Comparison of ENCODE assay signal across 16 cellular contexts in genomic region chr10:132616995-132617780, GRCh38.
DNase-seq lines count a peak whose midpoint lies in the region; ATAC-seq and TF ChIP-seq lines count a peak whose summit lies in the region.
"Had no signal": no experiment of that assay in that cellular context is flagged by ENCODE, and none has a peak within 500 bp of the region (broad histone marks: within the 10 kb centered on the region; RNA-seq: fewer than 3 reads in every experiment).

No MANE protein-coding gene starts in this region.

- H3K27me3 ChIP-seq in cardiac muscle cell (no peaks in the 10 kb centered on the region), suprapubic skin (no peaks in the 10 kb centered on the region)
- H3K27me3 ChIP-seq: SJCRH30 had no signal

- 91% methylated on average over 18 of the region's 20 CpGs for WGBS in suprapubic skin

- H3K36me3 ChIP-seq in cardiac muscle cell = no peaks in the 10 kb centered on the region
- no peaks in the 10 kb centered on the region for H3K36me3 ChIP-seq in mucosa of descending colon (ENCODE audit: low read depth)
- no peaks in the 10 kb centered on the region for H3K36me3 ChIP-seq in suprapubic skin
- H3K36me3 ChIP-seq: SJCRH30 had no signal

- no peak for TF ChIP-seq EP300 in suprapubic skin (IDR thresholded peaks at IDR 0.05)

- DNase-seq in cardiac muscle cell (ENCODE audit: low read depth in 1 of 2, low spot score in 1 of 2) (no peak), Right ventricle myocardium inferior (ENCODE audit: missing footprints) (no peak), amniotic epithelial cell (ENCODE audit: low read depth) (peak; percentile 25), mucosa of descending colon (peak in 1 of 3 donors; percentile 38), suprapubic skin (ENCODE audit: low spot score in 2 of 2) (peak; percentile 51 to 77), NCI-H1930 (lab: John Stamatoyannopoulos, UW) (no peak)
- DNase-seq in stimulated activated CD4-positive, alpha-beta T cell treated with anti-CD3 and anti-CD28 coated beads, Interleukin-2, amount 100 ng/mL, for 24 hours = no peak
- DNase-seq: Caco-2, cerebellar nuclear complex, NCI-H1417 treated with DMSO at 0.1 percent for 48 hours, NCI-H2171, NCI-H748 treated with DMSO at 0.1 percent for 48 hours, SJCRH30 had no signal

- intact Hi-C loops in Right ventricle myocardium inferior (cut with DNase I) = no loop called here
- intact Hi-C loops in mucosa of descending colon (cut with DNase I, micrococcal nuclease) = no loop called here

- H3K27ac ChIP-seq in cardiac muscle cell (peak overlapping the region; percentile 34), suprapubic skin (no peak overlapping the region)
- H3K27ac ChIP-seq: SJCRH30, skin epidermis had no signal

- TF ChIP-seq CTCF in cardiac muscle cell (IDR thresholded peaks at IDR 0.05; ENCODE audit: low read depth, low read length) (no peak), mucosa of descending colon (IDR thresholded peaks at IDR 0.05) (no peak), suprapubic skin (IDR thresholded peaks at IDR 0.05) (no peak)

- H3K9me3 ChIP-seq in cardiac muscle cell (ENCODE audit: low read depth) (no peaks in the 10 kb centered on the region), mucosa of descending colon (peaks cover 27% of the 10 kb centered on the region), suprapubic skin (peaks cover 5% of the 10 kb centered on the region)
- H3K9me3 ChIP-seq: SJCRH30 had no signal

- ATAC-seq in Right ventricle myocardium inferior (no peak), mucosa of descending colon (peak; percentile 9)
- ATAC-seq: WTC11 had no signal

- peaks cover 4% of the 10 kb centered on the region for H3K4me1 ChIP-seq in cardiac muscle cell (ENCODE audit: low read depth)
- H3K4me1 ChIP-seq in mucosa of descending colon (ENCODE audit: low read depth) = no peaks in the 10 kb centered on the region
- H3K4me1 ChIP-seq in suprapubic skin = no peaks in the 10 kb centered on the region
- H3K4me1 ChIP-seq: Caco-2 had no signal

- H3K4me3 ChIP-seq in cardiac muscle cell (no peak overlapping the region), mucosa of descending colon (no peak overlapping the region), suprapubic skin (no peak overlapping the region)
- H3K4me3 ChIP-seq: lung, SJCRH30, skin epidermis had no signal

- TF ChIP-seq POLR2A in suprapubic skin (IDR thresholded peaks at IDR 0.05) = no peak

Comparison
In these comparisons a context has a peak if more than half of its experiments do, and no peak if none do; other contexts are left out.
1. DNase-seq: peak in amniotic epithelial cell (single experiment) and suprapubic skin (2 of 2); none in cardiac muscle cell (0 of 2), Right ventricle myocardium inferior (single experiment), stimulated activated CD4-positive, alpha-beta T cell treated with anti-CD3 and anti-CD28 coated beads, Interleukin-2, amount 100 ng/mL, for 24 hours (0 of 2) and NCI-H1930 (0 of 2).